26 cellular contexts compared by ENCODE assay signal in genomic region chr3:193730498-193730897, GRCh38.
"Had no signal": no experiment of that assay in that cellular context is flagged by ENCODE, and none has a peak within 500 bp of the region (broad histone marks: within the 10 kb centered on the region; RNA-seq: fewer than 3 reads in every experiment).

No MANE protein-coding gene starts in this region.

- H3K27ac Mint-ChIP-seq: activated CD4-positive, alpha-beta T cell treated with anti-CD3 and anti-CD28 coated beads for 36 hours; activated CD8-positive, alpha-beta memory T cell treated with anti-CD3 and anti-CD28 coated beads, Interleukin-2, amount 10 ng/mL, durations not matched to agents 7 days and 5 days; activated CD8-positive, alpha-beta T cell treated with anti-CD3 and anti-CD28 coated beads, Interleukin-2, amount 10 ng/mL, durations not matched to agents 7 days and 5 days; activated naive CD4-positive, alpha-beta T cell treated with anti-CD3 and anti-CD28 coated beads, Interleukin-2, amount 50 U/mL, for 24 hours; activated naive CD8-positive, alpha-beta T cell treated with anti-CD3 and anti-CD28 coated beads, Interleukin-2, amount 50 U/mL, for 24 hours; activated T-helper 2 cell treated with anti-CD3 and anti-CD28 coated beads, Interferon-gamma antibody, Interleukin-2, Interleukin-4, amounts not matched to agents 10 μg/mL and 5 μg/mL and 100 μg/mL, durations not matched to agents 14 hours and 24 hours and 36 hours; nephron; stimulated activated effector memory CD8-positive, alpha-beta T cell treated with anti-CD3 and anti-CD28 coated beads, Interleukin-12 subunit alpha, Interleukin-12 subunit beta, amount 100 ng/mL, for 72 hours; stimulated activated naive CD8-positive, alpha-beta T cell treated with anti-CD3 and anti-CD28 coated beads, Interleukin-15, Interleukin-2, amounts not matched to agents 100 ng/mL and 50 ng/mL, for 24 hours; T-helper 2 cell treated with Interferon-gamma antibody and Interleukin-4, amounts not matched to agents 5 μg/mL and 100 μg/mL, for 36 hours had no signal

- H3K27ac ChIP-seq: breast epithelium, esophagus squamous epithelium, pancreas, prostate gland, sigmoid colon, upper lobe of left lung, vagina had no signal

- H3K36me3 Mint-ChIP-seq: activated CD8-positive, alpha-beta memory T cell treated with anti-CD3 and anti-CD28 coated beads, Interleukin-2, amount 10 ng/mL, durations not matched to agents 7 days and 5 days; activated naive CD4-positive, alpha-beta T cell treated with anti-CD3 and anti-CD28 coated beads, Interleukin-2, amount 50 U/mL, for 24 hours; stimulated activated effector memory CD8-positive, alpha-beta T cell treated with anti-CD3 and anti-CD28 coated beads, Interleukin-12 subunit alpha, Interleukin-12 subunit beta, amount 100 ng/mL, for 72 hours had no signal

- DNase-seq: activated CD4-positive, alpha-beta T cell treated with anti-CD3 and anti-CD28 coated beads for 36 hours; activated CD4-positive, CD25-positive, alpha-beta regulatory T cell; activated CD8-positive, alpha-beta memory T cell treated with anti-CD3 and anti-CD28 coated beads, Interleukin-2, amount 10 ng/mL, durations not matched to agents 7 days and 5 days; activated CD8-positive, alpha-beta T cell treated with anti-CD3 and anti-CD28 coated beads, Interleukin-2, amount 10 ng/mL, durations not matched to agents 7 days and 5 days; activated naive CD8-positive, alpha-beta T cell treated with anti-CD3 and anti-CD28 coated beads, Interleukin-2, amount 50 U/mL, for 24 hours; activated T-cell treated with anti-CD3 and anti-CD28 coated beads, Interleukin-2, amount 50 U/mL, for 48 hours; amygdala; central memory CD4-positive, alpha-beta T cell; esophagus squamous epithelium; foreskin melanocyte; islet precursor cell; left ventricle myocardium superior; pancreas; sigmoid colon; small intestine; stimulated activated CD4-positive, alpha-beta T cell treated with anti-CD3 and anti-CD28 coated beads, Interleukin-4, amount 100 ng/mL, for 24 hours had no signal

- H3K4me3 ChIP-seq: breast epithelium, esophagus squamous epithelium, pancreas, prostate gland, sigmoid colon, upper lobe of left lung, vagina had no signal

- H3K27me3 ChIP-seq: breast epithelium, esophagus squamous epithelium, pancreas, sigmoid colon, upper lobe of left lung, vagina had no signal

- H3K4me3 Mint-ChIP-seq: activated CD4-positive, alpha-beta T cell treated with anti-CD3 and anti-CD28 coated beads for 36 hours; activated CD8-positive, alpha-beta memory T cell treated with anti-CD3 and anti-CD28 coated beads, Interleukin-2, amount 10 ng/mL, durations not matched to agents 7 days and 5 days; activated CD8-positive, alpha-beta T cell treated with anti-CD3 and anti-CD28 coated beads, Interleukin-2, amount 10 ng/mL, durations not matched to agents 7 days and 5 days; activated naive CD4-positive, alpha-beta T cell treated with anti-CD3 and anti-CD28 coated beads, Interleukin-2, amount 50 U/mL, for 24 hours; activated naive CD8-positive, alpha-beta T cell treated with anti-CD3 and anti-CD28 coated beads, Interleukin-2, amount 50 U/mL, for 24 hours; nephron; stimulated activated effector memory CD8-positive, alpha-beta T cell treated with anti-CD3 and anti-CD28 coated beads, Interleukin-12 subunit alpha, Interleukin-12 subunit beta, amount 100 ng/mL, for 72 hours; stimulated activated naive CD8-positive, alpha-beta T cell treated with anti-CD3 and anti-CD28 coated beads, Interleukin-15, Interleukin-2, amounts not matched to agents 100 ng/mL and 50 ng/mL, for 24 hours; T-helper 2 cell treated with Interferon-gamma antibody and Interleukin-4, amounts not matched to agents 5 μg/mL and 100 μg/mL, for 36 hours had no signal

- H3K4me1 Mint-ChIP-seq: activated CD4-positive, alpha-beta T cell treated with anti-CD3 and anti-CD28 coated beads for 36 hours; activated CD8-positive, alpha-beta memory T cell treated with anti-CD3 and anti-CD28 coated beads, Interleukin-2, amount 10 ng/mL, durations not matched to agents 7 days and 5 days; activated naive CD4-positive, alpha-beta T cell treated with anti-CD3 and anti-CD28 coated beads, Interleukin-2, amount 50 U/mL, for 24 hours; activated naive CD8-positive, alpha-beta T cell treated with anti-CD3 and anti-CD28 coated beads, Interleukin-2, amount 50 U/mL, for 24 hours; nephron; stimulated activated effector memory CD8-positive, alpha-beta T cell treated with anti-CD3 and anti-CD28 coated beads, Interleukin-12 subunit alpha, Interleukin-12 subunit beta, amount 100 ng/mL, for 72 hours had no signal

- H3K4me1 ChIP-seq: breast epithelium, esophagus squamous epithelium, prostate gland, sigmoid colon, upper lobe of left lung, vagina had no signal

- H3K9me3 ChIP-seq: breast epithelium, esophagus squamous epithelium, pancreas, prostate gland, sigmoid colon, upper lobe of left lung, vagina had no signal

- ATAC-seq: activated CD4-positive, alpha-beta T cell treated with anti-CD3 and anti-CD28 coated beads for 36 hours; activated CD8-positive, alpha-beta memory T cell treated with anti-CD3 and anti-CD28 coated beads, Interleukin-2, amount 10 ng/mL, durations not matched to agents 7 days and 5 days; activated CD8-positive, alpha-beta T cell treated with anti-CD3 and anti-CD28 coated beads, Interleukin-2, amount 10 ng/mL, durations not matched to agents 7 days and 5 days; activated naive CD8-positive, alpha-beta T cell treated with anti-CD3 and anti-CD28 coated beads, Interleukin-2, amount 50 U/mL, for 24 hours; left ventricle myocardium superior; pancreas; stimulated activated effector memory CD8-positive, alpha-beta T cell treated with anti-CD3 and anti-CD28 coated beads, Interleukin-12 subunit alpha, Interleukin-12 subunit beta, amount 100 ng/mL, for 72 hours had no signal

- H3K27me3 Mint-ChIP-seq: activated CD4-positive, alpha-beta T cell treated with anti-CD3 and anti-CD28 coated beads for 36 hours; activated naive CD4-positive, alpha-beta T cell treated with anti-CD3 and anti-CD28 coated beads, Interleukin-2, amount 50 U/mL, for 24 hours; activated naive CD8-positive, alpha-beta T cell treated with anti-CD3 and anti-CD28 coated beads, Interleukin-2, amount 50 U/mL, for 24 hours had no signal

- H3K36me3 ChIP-seq: breast epithelium, esophagus squamous epithelium, pancreas, prostate gland, sigmoid colon, upper lobe of left lung, vagina had no signal

- H3K9me3 Mint-ChIP-seq: activated naive CD4-positive, alpha-beta T cell treated with anti-CD3 and anti-CD28 coated beads, Interleukin-2, amount 50 U/mL, for 24 hours; activated naive CD8-positive, alpha-beta T cell treated with anti-CD3 and anti-CD28 coated beads, Interleukin-2, amount 50 U/mL, for 24 hours; activated T-helper 2 cell treated with anti-CD3 and anti-CD28 coated beads, Interferon-gamma antibody, Interleukin-2, Interleukin-4, amounts not matched to agents 10 μg/mL and 5 μg/mL and 100 μg/mL, durations not matched to agents 14 hours and 24 hours and 36 hours; nephron; stimulated activated effector memory CD8-positive, alpha-beta T cell treated with anti-CD3 and anti-CD28 coated beads, Interleukin-12 subunit alpha, Interleukin-12 subunit beta, amount 100 ng/mL, for 72 hours; stimulated activated naive CD8-positive, alpha-beta T cell treated with anti-CD3 and anti-CD28 coated beads, Interleukin-15, Interleukin-2, amounts not matched to agents 100 ng/mL and 50 ng/mL, for 24 hours; T-helper 2 cell treated with Interferon-gamma antibody and Interleukin-4, amounts not matched to agents 5 μg/mL and 100 μg/mL, for 36 hours had no signal
